In the genomic region with DNA sequence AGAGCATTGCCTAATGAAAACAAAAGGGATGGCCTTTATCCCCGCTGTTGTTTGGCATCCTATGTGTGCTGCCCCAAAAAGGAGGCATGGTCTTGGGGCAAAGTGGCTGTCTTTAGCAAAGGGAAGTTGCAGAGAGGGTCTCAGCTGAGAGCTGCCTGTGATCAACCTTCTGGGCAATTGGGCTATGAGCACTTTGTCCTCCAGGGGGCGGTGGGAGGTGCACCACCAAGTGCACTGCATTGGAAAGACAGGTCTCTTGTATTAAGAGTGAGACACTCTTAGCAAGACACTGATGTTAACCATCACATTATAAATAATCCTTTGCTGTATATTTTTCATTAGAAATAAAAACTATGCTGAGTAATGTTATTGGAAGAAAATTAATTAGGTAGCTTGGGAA, we compare ENCODE assay signal across 10 cellular contexts.
DNase-seq lines count a peak whose midpoint lies in the region; ATAC-seq and TF ChIP-seq lines count a peak whose summit lies in the region.
"Had no signal": no experiment of that assay in that cellular context is flagged by ENCODE, and none has a peak within 500 bp of the region (broad histone marks: within the 10 kb centered on the region; RNA-seq: fewer than 3 reads in every experiment).

No MANE protein-coding gene starts in this region.

- H3K9me3 Mint-ChIP-seq in effector memory CD8-positive, alpha-beta T cell = peaks cover 6 to 11% of the 10 kb centered on the region in 2 donors

- TF ChIP-seq CTCF in GM06990 (IDR thresholded peaks at IDR 0.05; ENCODE audit: insufficient read depth, low read length, poor library complexity, severe bottlenecking) = peak; percentile 24

- no peak overlapping the region for H3K4me3 Mint-ChIP-seq in effector memory CD8-positive, alpha-beta T cell

- no peaks in the 10 kb centered on the region for H3K36me3 ChIP-seq in GM06990 (ENCODE audit: control insufficient read depth, insufficient read depth, low read length)
- H3K36me3 ChIP-seq: ovary, thoracic aorta had no signal

- no peaks in the 10 kb centered on the region for H3K27me3 Mint-ChIP-seq in effector memory CD8-positive, alpha-beta T cell

- no peaks in the 10 kb centered on the region for H3K36me3 Mint-ChIP-seq in effector memory CD8-positive, alpha-beta T cell (ENCODE audit: insufficient read depth)

- ATAC-seq in left lobe of liver = peak; percentile 94
- no peak for ATAC-seq in GM21619 (IDR thresholded peaks at IDR 0.05; ENCODE audit: unreplicated experiment)
- no peak for ATAC-seq in effector memory CD8-positive, alpha-beta T cell (replicated peaks)
- no peak for ATAC-seq in GM19324 (IDR thresholded peaks at IDR 0.05; ENCODE audit: low FRiP score, unreplicated experiment)

- DNase-seq in GM06990 (ENCODE audit: extremely low read depth, insufficient read length) (no peak), HT-29 (ENCODE audit: low spot score) (peak; percentile 63), SW480 (ENCODE audit: low spot score) (peak; percentile 39), left lobe of liver (ENCODE audit: low spot score) (peak; percentile 60), NCI-H1436 treated with DMSO at 0.1 percent for 48 hours (lab: John Stamatoyannopoulos, UW) (no peak)
- no peak for DNase-seq in effector memory CD8-positive, alpha-beta T cell

- no peaks in the 10 kb centered on the region for H3K27me3 ChIP-seq in GM06990 (replicated peaks; ENCODE audit: control insufficient read depth, insufficient read depth, low read length)
- H3K27me3 ChIP-seq: ovary had no signal

- no peak overlapping the region for H3K27ac Mint-ChIP-seq in effector memory CD8-positive, alpha-beta T cell

- H3K4me3 ChIP-seq in GM06990 (replicated peaks; ENCODE audit: low read depth, low read length) = no peak overlapping the region
- H3K4me3 ChIP-seq: ovary, thoracic aorta had no signal

- no peaks in the 10 kb centered on the region for H3K4me1 Mint-ChIP-seq in effector memory CD8-positive, alpha-beta T cell (ENCODE audit: low read depth in 2 of 2)

Comparison
In these comparisons a context has a peak if more than half of its experiments do, and no peak if none do; other contexts are left out.
1. DNase-seq: peak in HT-29 (single experiment), SW480 (single experiment) and left lobe of liver (single experiment); none in GM06990 (single experiment), NCI-H1436 treated with DMSO at 0.1 percent for 48 hours (single experiment) and effector memory CD8-positive, alpha-beta T cell (0 of 3).